Comparison of ENCODE assay signal across 25 cellular contexts in genomic region chr1:152961201-152961891, GRCh38. TPM values are rescaled to one million over a fixed set of nuclear protein-coding genes. Genes with fewer than 3 reads are reported as not detected.
DNase-seq lines count a peak whose midpoint lies in the region; ATAC-seq lines count a peak whose summit lies in the region.
"Had no signal": no experiment of that assay in that cellular context is flagged by ENCODE, and none has a peak within 500 bp of the region (broad histone marks: within the 10 kb centered on the region; RNA-seq: fewer than 3 reads in every experiment).

No MANE protein-coding gene starts in this region.

- in situ Hi-C loops in SK-MEL-5 (cut with HindIII; ENCODE audit: low pct_unique_long_range_greater_than_20kb, low sequenced_read_pairs): no loop called here

- H3K4me3 Mint-ChIP-seq in activated CD8-positive, alpha-beta memory T cell treated with anti-CD3 and anti-CD28 coated beads, Interleukin-2, amount 10 ng/mL, durations not matched to agents 7 days and 5 days: no peak overlapping the region
- H3K4me3 Mint-ChIP-seq: CD4-positive, CD25-positive, alpha-beta regulatory T cell had no signal

- H3K4me1 Mint-ChIP-seq in activated CD8-positive, alpha-beta memory T cell treated with anti-CD3 and anti-CD28 coated beads, Interleukin-2, amount 10 ng/mL, durations not matched to agents 7 days and 5 days: no peaks in the 10 kb centered on the region
- H3K4me1 Mint-ChIP-seq: CD4-positive, CD25-positive, alpha-beta regulatory T cell had no signal

- peaks cover 9% of the 10 kb centered on the region for H3K27me3 Mint-ChIP-seq in activated CD8-positive, alpha-beta memory T cell treated with anti-CD3 and anti-CD28 coated beads, Interleukin-2, amount 10 ng/mL, durations not matched to agents 7 days and 5 days

- ATAC-seq in activated CD8-positive, alpha-beta memory T cell treated with anti-CD3 and anti-CD28 coated beads, Interleukin-2, amount 10 ng/mL, durations not matched to agents 7 days and 5 days: no peak

- DNase-seq in activated CD8-positive, alpha-beta memory T cell treated with anti-CD3 and anti-CD28 coated beads, Interleukin-2, amount 10 ng/mL, durations not matched to agents 7 days and 5 days: peak; percentile 12
- DNase-seq in activated CD8-positive, alpha-beta memory T cell treated with anti-CD3 and anti-CD28 coated beads, Interleukin-2, amount 50 U/mL, for 48 hours: no peak
- DNase-seq in SK-MEL-5 (ENCODE audit: low read depth, low spot score) (peak; percentile 38), retina (peak; percentile 40), UCSD-AML1 (lab: John Stamatoyannopoulos, UW; ENCODE audit: unreplicated experiment) (no peak), superior temporal gyrus (ENCODE audit: extremely low spot score) (no peak), anterior cingulate cortex (lab: John Stamatoyannopoulos, UW) (no peak)
- DNase-seq: 8988T, ACHN, BE2C, DMS153, DND-41, GM23248, HCEC 1CT, KG1, NCI-H1048, NCI-H1417, NCI-H1694, NCI-H2029 treated with DMSO at 0.1 percent for 48 hours, NCI-H2171 treated with DMSO at 0.1 percent for 48 hours, NCI-H524, NCI-H748 treated with DMSO at 0.1 percent for 48 hours, Peyer's patch, SHP77 treated with DMSO at 0.1 percent for 48 hours had no signal

- CTCF ChIA-PET in activated CD8-positive, alpha-beta memory T cell treated with anti-CD3 and anti-CD28 coated beads, Interleukin-2, amount 10 ng/mL, durations not matched to agents 7 days and 5 days (lab: Charles Lee): no interaction called here

- no peak overlapping the region for H3K27ac Mint-ChIP-seq in activated CD8-positive, alpha-beta memory T cell treated with anti-CD3 and anti-CD28 coated beads, Interleukin-2, amount 10 ng/mL, durations not matched to agents 7 days and 5 days
- H3K27ac Mint-ChIP-seq: CD4-positive, CD25-positive, alpha-beta regulatory T cell had no signal

- no peaks in the 10 kb centered on the region for H3K36me3 Mint-ChIP-seq in activated CD8-positive, alpha-beta memory T cell treated with anti-CD3 and anti-CD28 coated beads, Interleukin-2, amount 10 ng/mL, durations not matched to agents 7 days and 5 days
- H3K36me3 Mint-ChIP-seq: CD4-positive, CD25-positive, alpha-beta regulatory T cell had no signal

- H3K9me3 Mint-ChIP-seq in activated CD8-positive, alpha-beta memory T cell treated with anti-CD3 and anti-CD28 coated beads, Interleukin-2, amount 10 ng/mL, durations not matched to agents 7 days and 5 days (ENCODE audit: low read depth): no peaks in the 10 kb centered on the region

RNA-seq across cellular contexts. Expression of gene SPRR4, which starts 9.1 kb away (rescaled TPM):
- not detected for total RNA-seq in activated CD8-positive, alpha-beta memory T cell treated with anti-CD3 and anti-CD28 coated beads, Interleukin-2, amount 10 ng/mL, durations not matched to agents 7 days and 5 days
- not detected in 2 replicates for total RNA-seq in SK-MEL-5 (2014; rRNA removed; shearing (Covaris generic))
- polyA plus RNA-seq in SK-MEL-5 (2015; cell fraction: cytosol; rRNA removed): not detected in 2 replicates
- not detected in 2 replicates for polyA plus RNA-seq in SK-MEL-5 (2015; cell fraction: nucleus; rRNA removed)
- total RNA-seq: CD4-positive, CD25-positive, alpha-beta regulatory T cell; GM23248; Peyer's patch had no signal
- polyA plus RNA-seq: CD4-positive, CD25-positive, alpha-beta regulatory T cell; GM23248 had no signal

RNA-seq across cellular contexts. Expression of gene SPRR5, which starts 14.3 kb away (rescaled TPM):
- total RNA-seq in activated CD8-positive, alpha-beta memory T cell treated with anti-CD3 and anti-CD28 coated beads, Interleukin-2, amount 10 ng/mL, durations not matched to agents 7 days and 5 days: not detected
- total RNA-seq in SK-MEL-5 (2014; rRNA removed; shearing (Covaris generic)): not detected in 2 replicates
- not detected in 2 replicates for polyA plus RNA-seq in SK-MEL-5 (2015; cell fraction: cytosol; rRNA removed)
- not detected in 2 replicates for polyA plus RNA-seq in SK-MEL-5 (2015; cell fraction: nucleus; rRNA removed)
- total RNA-seq: CD4-positive, CD25-positive, alpha-beta regulatory T cell; GM23248; Peyer's patch had no signal
- polyA plus RNA-seq: CD4-positive, CD25-positive, alpha-beta regulatory T cell; GM23248 had no signal

RNA-seq across cellular contexts. Expression of gene SPRR1A, which starts 22.5 kb away (rescaled TPM):
- not detected for total RNA-seq in activated CD8-positive, alpha-beta memory T cell treated with anti-CD3 and anti-CD28 coated beads, Interleukin-2, amount 10 ng/mL, durations not matched to agents 7 days and 5 days
- total RNA-seq in SK-MEL-5 (2014; rRNA removed; shearing (Covaris generic)): not detected in 2 replicates
- not detected in 2 replicates for polyA plus RNA-seq in SK-MEL-5 (2015; cell fraction: cytosol; rRNA removed)
- not detected in 2 replicates for polyA plus RNA-seq in SK-MEL-5 (2015; cell fraction: nucleus; rRNA removed)
- total RNA-seq: CD4-positive, CD25-positive, alpha-beta regulatory T cell; GM23248; Peyer's patch had no signal
- polyA plus RNA-seq: CD4-positive, CD25-positive, alpha-beta regulatory T cell; GM23248 had no signal

RNA-seq across cellular contexts. Expression of gene SPRR3, which starts 40.2 kb away (rescaled TPM):
- not detected for total RNA-seq in activated CD8-positive, alpha-beta memory T cell treated with anti-CD3 and anti-CD28 coated beads, Interleukin-2, amount 10 ng/mL, durations not matched to agents 7 days and 5 days
- total RNA-seq in SK-MEL-5 (2014; rRNA removed; shearing (Covaris generic)): not detected in 2 replicates
- not detected in 2 replicates for polyA plus RNA-seq in SK-MEL-5 (2015; cell fraction: cytosol; rRNA removed)
- polyA plus RNA-seq in SK-MEL-5 (2015; cell fraction: nucleus; rRNA removed): 0.91 TPM in 1 of 2 replicates, not detected in the other
- total RNA-seq: CD4-positive, CD25-positive, alpha-beta regulatory T cell; GM23248 had no signal
- polyA plus RNA-seq: CD4-positive, CD25-positive, alpha-beta regulatory T cell; GM23248 had no signal

RNA-seq across cellular contexts. Expression of gene IVL, which starts 53.0 kb away (rescaled TPM):
- total RNA-seq in activated CD8-positive, alpha-beta memory T cell treated with anti-CD3 and anti-CD28 coated beads, Interleukin-2, amount 10 ng/mL, durations not matched to agents 7 days and 5 days: not detected
- not detected in 2 replicates for total RNA-seq in SK-MEL-5 (2014; rRNA removed; shearing (Covaris generic))
- polyA plus RNA-seq in SK-MEL-5 (2015; cell fraction: cytosol; rRNA removed): not detected in 2 replicates
- not detected in 2 replicates for polyA plus RNA-seq in SK-MEL-5 (2015; cell fraction: nucleus; rRNA removed)
- total RNA-seq: CD4-positive, CD25-positive, alpha-beta regulatory T cell; Peyer's patch had no signal
- polyA plus RNA-seq: CD4-positive, CD25-positive, alpha-beta regulatory T cell had no signal

Comparison
In these comparisons a context has a peak if more than half of its experiments do, and no peak if none do; other contexts are left out.
1. DNase-seq: peak in activated CD8-positive, alpha-beta memory T cell treated with anti-CD3 and anti-CD28 coated beads, Interleukin-2, amount 10 ng/mL, durations not matched to agents 7 days and 5 days (single experiment), SK-MEL-5 (single experiment) and retina (single experiment); none in activated CD8-positive, alpha-beta memory T cell treated with anti-CD3 and anti-CD28 coated beads, Interleukin-2, amount 50 U/mL, for 48 hours (single experiment), UCSD-AML1 (single experiment), superior temporal gyrus (single experiment) and anterior cingulate cortex (0 of 58).